Comparison of ENCODE assay signal across 2 cellular contexts in genomic region chr2:181884601-181885000, GRCh38.
TF ChIP-seq lines count a peak whose summit lies in the region.

No MANE protein-coding gene starts in this region.

TF ChIP-seq in K562, 482 proteins besides CTCF, POLR2A, EP300 and RAD21:
- no peak for TF ChIP-seq ZHX1 (conservative IDR thresholded peaks at IDR 0.05; ENCODE audit: low read length)
- TF ChIP-seq, protein P1, sequence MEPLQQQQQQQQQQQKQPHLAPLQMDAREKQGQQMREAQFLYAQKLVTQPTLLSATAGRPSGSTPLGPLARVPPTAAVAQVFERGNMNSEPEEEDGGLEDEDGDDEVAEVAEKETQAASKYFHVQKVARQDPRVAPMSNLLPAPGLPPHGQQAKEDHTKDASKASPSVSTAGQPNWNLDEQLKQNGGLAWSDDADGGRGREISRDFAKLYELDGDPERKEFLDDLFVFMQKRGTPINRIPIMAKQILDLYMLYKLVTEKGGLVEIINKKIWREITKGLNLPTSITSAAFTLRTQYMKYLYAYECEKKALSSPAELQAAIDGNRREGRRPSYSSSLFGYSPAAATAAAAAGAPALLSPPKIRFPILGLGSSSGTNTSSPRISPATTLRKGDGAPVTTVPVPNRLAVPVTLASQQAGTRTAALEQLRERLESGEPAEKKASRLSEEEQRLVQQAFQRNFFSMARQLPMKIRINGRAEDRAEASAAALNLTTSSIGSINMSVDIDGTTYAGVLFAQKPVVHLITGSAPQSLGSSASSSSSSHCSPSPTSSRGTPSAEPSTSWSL (CRISPR knock-in tag; IDR thresholded peaks at IDR 0.05; ENCODE audit: borderline replicate concordance) = no peak
- TF ChIP-seq TBL1XR1 (IDR thresholded peaks at IDR 0.05; ENCODE audit: low read length in 2 of 2) = no peak
- TF ChIP-seq ZNF174 (CRISPR knock-in tag; IDR thresholded peaks at IDR 0.05) = no peak
- no peak for TF ChIP-seq ZBTB7A (IDR thresholded peaks at IDR 0.05; ENCODE audit: borderline replicate concordance, control insufficient read depth, low read depth, low read length)
- TF ChIP-seq, protein P2, sequence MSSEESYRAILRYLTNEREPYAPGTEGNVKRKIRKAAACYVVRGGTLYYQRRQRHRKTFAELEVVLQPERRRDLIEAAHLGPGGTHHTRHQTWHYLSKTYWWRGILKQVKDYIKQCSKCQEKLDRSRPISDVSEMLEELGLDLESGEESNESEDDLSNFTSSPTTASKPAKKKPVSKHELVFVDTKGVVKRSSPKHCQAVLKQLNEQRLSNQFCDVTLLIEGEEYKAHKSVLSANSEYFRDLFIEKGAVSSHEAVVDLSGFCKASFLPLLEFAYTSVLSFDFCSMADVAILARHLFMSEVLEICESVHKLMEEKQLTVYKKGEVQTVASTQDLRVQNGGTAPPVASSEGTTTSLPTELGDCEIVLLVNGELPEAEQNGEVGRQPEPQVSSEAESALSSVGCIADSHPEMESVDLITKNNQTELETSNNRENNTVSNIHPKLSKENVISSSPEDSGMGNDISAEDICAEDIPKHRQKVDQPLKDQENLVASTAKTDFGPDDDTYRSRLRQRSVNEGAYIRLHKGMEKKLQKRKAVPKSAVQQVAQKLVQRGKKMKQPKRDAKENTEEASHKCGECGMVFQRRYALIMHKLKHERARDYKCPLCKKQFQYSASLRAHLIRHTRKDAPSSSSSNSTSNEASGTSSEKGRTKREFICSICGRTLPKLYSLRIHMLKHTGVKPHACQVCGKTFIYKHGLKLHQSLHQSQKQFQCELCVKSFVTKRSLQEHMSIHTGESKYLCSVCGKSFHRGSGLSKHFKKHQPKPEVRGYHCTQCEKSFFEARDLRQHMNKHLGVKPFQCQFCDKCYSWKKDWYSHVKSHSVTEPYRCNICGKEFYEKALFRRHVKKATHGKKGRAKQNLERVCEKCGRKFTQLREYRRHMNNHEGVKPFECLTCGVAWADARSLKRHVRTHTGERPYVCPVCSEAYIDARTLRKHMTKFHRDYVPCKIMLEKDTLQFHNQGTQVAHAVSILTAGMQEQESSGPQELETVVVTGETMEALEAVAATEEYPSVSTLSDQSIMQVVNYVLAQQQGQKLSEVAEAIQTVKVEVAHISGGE (CRISPR knock-in tag; IDR thresholded peaks at IDR 0.05) = no peak
- no peak for TF ChIP-seq ADNP (tag; IDR thresholded peaks at IDR 0.05)
- TF ChIP-seq ZNF830 (CRISPR knock-in tag; IDR thresholded peaks at IDR 0.05) = no peak
- TF ChIP-seq SRSF7 (optimal IDR thresholded peaks at IDR 0.05; ENCODE audit: low read depth, low read length) = no peak

TF ChIP-seq in endothelial cell of umbilical vein, 7 proteins besides CTCF, POLR2A, EP300 and RAD21:
- TF ChIP-seq EZH2 (IDR thresholded peaks at IDR 0.05; ENCODE audit: borderline replicate concordance, low read depth, low read length, severe bottlenecking) (no peak), GATA2 (IDR thresholded peaks at IDR 0.05; ENCODE audit: insufficient read depth, insufficient read length, low read depth, low read length) (no peak), MYC (IDR thresholded peaks at IDR 0.05; ENCODE audit: low read depth, low read length) (no peak), FOS (IDR thresholded peaks at IDR 0.05; ENCODE audit: borderline replicate concordance, insufficient read depth, low read length) (no peak), POLR2AphosphoS5 (IDR thresholded peaks at IDR 0.05; ENCODE audit: insufficient read depth, low read depth, low read length) (no peak), JUN (IDR thresholded peaks at IDR 0.05; ENCODE audit: borderline replicate concordance, insufficient read depth, insufficient read length, low read depth) (no peak)
- TF ChIP-seq, protein P3, sequence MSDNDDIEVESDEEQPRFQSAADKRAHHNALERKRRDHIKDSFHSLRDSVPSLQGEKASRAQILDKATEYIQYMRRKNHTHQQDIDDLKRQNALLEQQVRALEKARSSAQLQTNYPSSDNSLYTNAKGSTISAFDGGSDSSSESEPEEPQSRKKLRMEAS (IDR thresholded peaks at IDR 0.05; ENCODE audit: insufficient read depth, insufficient read length) = no peak
